In the genomic region with DNA sequence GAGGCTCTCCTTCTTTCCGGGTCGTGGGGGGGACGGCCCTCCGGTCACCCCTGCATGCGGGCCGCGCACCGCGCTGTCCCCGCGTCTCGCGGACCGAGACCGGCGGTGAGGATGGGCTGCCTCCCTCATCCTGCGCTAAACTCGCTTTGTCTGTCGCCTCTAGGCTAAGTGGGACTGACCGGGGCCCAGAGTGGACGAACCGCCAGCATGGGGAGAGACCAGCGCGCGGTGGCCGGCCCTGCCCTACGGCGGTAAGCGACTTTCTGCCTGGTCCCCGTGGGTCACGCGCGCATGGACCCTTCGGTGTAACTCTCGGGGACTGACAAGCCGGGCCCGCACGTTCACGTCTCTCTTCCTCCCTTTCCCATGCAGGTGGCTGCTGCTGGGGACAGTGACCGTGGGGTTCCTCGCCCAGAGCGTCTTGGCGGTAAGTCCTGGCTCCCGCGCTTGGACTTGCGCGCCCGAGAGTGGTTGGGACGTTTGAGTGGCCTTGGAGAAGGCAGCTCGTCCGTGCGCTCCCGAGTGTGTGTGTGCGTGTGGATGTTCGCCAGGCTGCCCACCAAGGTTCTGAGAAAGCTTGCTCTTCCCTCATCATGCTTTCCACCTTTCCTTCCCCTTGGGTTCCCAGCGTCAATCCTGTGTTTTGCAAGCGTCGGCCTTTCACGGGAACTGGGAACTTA, we compare ENCODE assay signal across 9 cellular contexts. TPM values are rescaled to one million over a fixed set of nuclear protein-coding genes. Genes with fewer than 3 reads are reported as not detected.
A peak's percentile ranks its signal among the peaks of the same experiment; 100 is the strongest.
DNase-seq lines count a peak whose midpoint lies in the region; ATAC-seq lines count a peak whose summit lies in the region.
"Had no signal": no experiment of that assay in that cellular context is flagged by ENCODE, and none has a peak within 500 bp of the region (broad histone marks: within the 10 kb centered on the region; RNA-seq: fewer than 3 reads in every experiment).

No MANE protein-coding gene starts in this region.

- peak overlapping the region; percentile 87 for H3K4me2 ChIP-seq in skeletal muscle satellite cell (ENCODE audit: low read length)

- H3K36me3 Mint-ChIP-seq in T-helper 17 cell (ENCODE audit: low read depth): peaks cover 5% of the 10 kb centered on the region

- H3K9me3 ChIP-seq in iPS-18a (ENCODE audit: control insufficient read depth, low read depth, low read length) (no peaks in the 10 kb centered on the region), skeletal muscle satellite cell (replicated peaks; ENCODE audit: low read length) (no peaks in the 10 kb centered on the region), T-helper 17 cell (ENCODE audit: control insufficient read depth, low read length, poor library complexity, severe bottlenecking) (no peaks in the 10 kb centered on the region)

- H3K4me1 Mint-ChIP-seq in T-helper 17 cell: peaks cover 12% of the 10 kb centered on the region

- H3K4me3 ChIP-seq in iPS-18a (ENCODE audit: low read length) (peak overlapping the region; percentile 85), skeletal muscle satellite cell (ENCODE audit: low read length) (peak overlapping the region; percentile 87)

- peak overlapping the region; percentile 78 for H3K9ac ChIP-seq in iPS-18a (ENCODE audit: low read length)
- peak overlapping the region; percentile 88 for H3K9ac ChIP-seq in skeletal muscle satellite cell (ENCODE audit: low read depth, low read length)

- H3K4me1 ChIP-seq in iPS-18a (ENCODE audit: control insufficient read depth, low read depth, low read length) (peaks cover 16% of the 10 kb centered on the region), skeletal muscle satellite cell (ENCODE audit: control insufficient read depth, insufficient read depth, low read length) (peaks cover 65% of the 10 kb centered on the region)

- H3K27me3 ChIP-seq in iPS-18a (ENCODE audit: control insufficient read depth, insufficient read depth, low read length) (peaks cover 35% of the 10 kb centered on the region), skeletal muscle satellite cell (ENCODE audit: control insufficient read depth, insufficient read depth, low read length) (no peaks in the 10 kb centered on the region)

- H3K27ac Mint-ChIP-seq in T-helper 17 cell: no peak overlapping the region
- H3K27ac Mint-ChIP-seq: dendritic cell treated with granulocyte-macrophage colony-stimulating factor and Interleukin-4, amounts not matched to agents 40 ng/mL and 50 ng/mL, for 4 days had no signal

- H3K36me3 ChIP-seq in iPS-18a (ENCODE audit: control insufficient read depth, low read depth, low read length) (peaks cover 10% of the 10 kb centered on the region), skeletal muscle satellite cell (ENCODE audit: insufficient read depth, low read length) (peaks cover 21% of the 10 kb centered on the region)

- no peak for ATAC-seq in T-helper 17 cell
- ATAC-seq in GM21390 (IDR thresholded peaks at IDR 0.05; ENCODE audit: unreplicated experiment): no peak

- peaks cover 83% of the 10 kb centered on the region for H3K27me3 Mint-ChIP-seq in T-helper 17 cell

- H3K4me3 Mint-ChIP-seq in T-helper 17 cell: no peak overlapping the region
- H3K4me3 Mint-ChIP-seq: dendritic cell treated with granulocyte-macrophage colony-stimulating factor and Interleukin-4, amounts not matched to agents 40 ng/mL and 50 ng/mL, for 4 days had no signal

- DNase-seq in HT1080 (ENCODE audit: low read depth): peak; percentile 34
- DNase-seq in astrocyte of the hippocampus (ENCODE audit: low read depth, low spot score): peak; percentile 63
- DNase-seq in NK-92 treated with Interleukin-12 subunit alpha and Interleukin-12 subunit beta, amount 100 ng/mL, for 24 hours (lab: John Stamatoyannopoulos, UW): no peak
- DNase-seq in NCI-H524 (lab: John Stamatoyannopoulos, UW): no peak
- no peak for DNase-seq in T-helper 17 cell

- H3K27ac ChIP-seq in iPS-18a (ENCODE audit: low read length): no peak overlapping the region

RNA-seq across cellular contexts. Expression of a gene that starts 0.8 kb away (rescaled TPM):
- 219 and 244 TPM in 2 replicates for total RNA-seq in HT1080 (2014; rRNA removed; shearing (Covaris generic))
- polyA plus RNA-seq in HT1080 (2015; cell fraction: cytosol; rRNA removed): 93.0 and 97.2 TPM in 2 replicates
- 1,050 and 1,175 TPM in 2 replicates for polyA plus RNA-seq in HT1080 (2015; cell fraction: nucleus; rRNA removed)
- total RNA-seq in skeletal muscle satellite cell (2012; rRNA removed): 75.5 and 113 TPM in 2 replicates
- total RNA-seq in T-helper 17 cell: 1 to 10 TPM in 1 of 2 donors, under 1 TPM in 1; 0.07 to 1.9 TPM

RNA-seq across cellular contexts. Expression of a gene that starts 0.9 kb away (rescaled TPM):
- total RNA-seq in HT1080 (2014; rRNA removed; shearing (Covaris generic)): 146 and 150 TPM in 2 replicates
- 99.2 and 107 TPM in 2 replicates for polyA plus RNA-seq in HT1080 (2015; cell fraction: cytosol; rRNA removed)
- polyA plus RNA-seq in HT1080 (2015; cell fraction: nucleus; rRNA removed): 764 and 863 TPM in 2 replicates
- total RNA-seq in skeletal muscle satellite cell (2012; rRNA removed): 112 and 149 TPM in 2 replicates
- total RNA-seq in T-helper 17 cell: under 1 TPM in 1 of 2 donors, not detected in 1; 0.37 TPM

Comparison
In these comparisons a context has a peak if more than half of its experiments do, and no peak if none do; other contexts are left out.
1. DNase-seq: peak in HT1080 (single experiment) and astrocyte of the hippocampus (single experiment); none in NK-92 treated with Interleukin-12 subunit alpha and Interleukin-12 subunit beta, amount 100 ng/mL, for 24 hours (single experiment), NCI-H524 (0 of 2) and T-helper 17 cell (0 of 3).
2. RNA of a gene that starts 0.8 kb away (total RNA-seq): 219 to 244 TPM in HT1080; 0.07 to 1.9 TPM in T-helper 17 cell; every median in the first group is over 10 times any median in the second.
3. RNA of a gene that starts 0.9 kb away (total RNA-seq): 146 to 150 TPM in HT1080; 0.37 TPM in T-helper 17 cell; every median in the first group is over 100 times any median in the second.